In genomic region chr10:69439813-69440506, GRCh38 we compare ENCODE assay signal across 9 cellular contexts. TPM values are rescaled to one million over a fixed set of nuclear protein-coding genes. Genes with fewer than 3 reads are reported as not detected.
A peak's percentile ranks its signal among the peaks of the same experiment; 100 is the strongest.
DNase-seq lines count a peak whose midpoint lies in the region; ATAC-seq, FAIRE-seq and TF ChIP-seq lines count a peak whose summit lies in the region.
"Had no signal": no experiment of that assay in that cellular context is flagged by ENCODE, and none has a peak within 500 bp of the region (broad histone marks: within the 10 kb centered on the region; RNA-seq: fewer than 3 reads in every experiment).

No MANE protein-coding gene starts in this region.

- DNase-seq in NCI-H1417 (lab: John Stamatoyannopoulos, UW) (peak; percentile 11 to 61 (median 46)), NCI-H1417 treated with DMSO at 0.1 percent for 48 hours (lab: John Stamatoyannopoulos, UW) (no peak), NCI-H774 (lab: John Stamatoyannopoulos, UW) (peak; percentile 18), fibroblast of gingiva (ENCODE audit: low read depth) (peak; percentile 75), smooth muscle cell (lab: John Stamatoyannopoulos, UW; ENCODE audit: unreplicated experiment) (no peak), kidney (no peak), anterior cingulate cortex (lab: John Stamatoyannopoulos, UW) (no peak)
- DNase-seq: nephron progenitor cell had no signal

- intact Hi-C loops in kidney (cut with DNase I): no loop called here

- FAIRE-seq in kidney (lab: Jason Lieb, UNC): no peak

- 32% methylated on average over 5 of the region's 5 CpGs for WGBS in smooth muscle cell (ENCODE audit: low lambda C conversion rate)

- H3F3A ChIP-seq in smooth muscle cell (ENCODE audit: low read depth): peaks cover 9% of the 10 kb centered on the region

- no peak overlapping the region for H3K9ac ChIP-seq in smooth muscle cell (ENCODE audit: low read depth)
- H3K9ac ChIP-seq in kidney (ENCODE audit: low read length in 2 of 2): no peak overlapping the region

- TF ChIP-seq CTCF in smooth muscle cell (IDR thresholded peaks at IDR 0.05; ENCODE audit: borderline replicate concordance, insufficient read depth, poor library complexity, severe bottlenecking) (no peak), kidney (IDR thresholded peaks at IDR 0.05; ENCODE audit: borderline replicate concordance, extremely low read depth, insufficient read depth) (no peak)

- H3K79me2 ChIP-seq in smooth muscle cell (ENCODE audit: low read depth): no peaks in the 10 kb centered on the region

- H3K4me3 ChIP-seq in smooth muscle cell (no peak overlapping the region), kidney (ENCODE audit: low read length in 2 of 2) (no peak overlapping the region)

- no peaks in the 10 kb centered on the region for H3K9me3 ChIP-seq in smooth muscle cell (replicated peaks; ENCODE audit: low read depth)
- H3K9me3 ChIP-seq in kidney (ENCODE audit: control insufficient read depth in 1 of 2, low read length in 2 of 2): no peaks in the 10 kb centered on the region

- no peak overlapping the region for H2AFZ ChIP-seq in smooth muscle cell (ENCODE audit: low read depth)

- no peaks in the 10 kb centered on the region for H3K27me3 ChIP-seq in smooth muscle cell (ENCODE audit: low read depth)

- no peaks in the 10 kb centered on the region for H4K20me1 ChIP-seq in smooth muscle cell (ENCODE audit: low read depth)

- H3K36me3 ChIP-seq in smooth muscle cell (ENCODE audit: low read depth): no peaks in the 10 kb centered on the region
- H3K36me3 ChIP-seq in kidney (ENCODE audit: control insufficient read depth in 1 of 2, insufficient read depth in 2 of 2, low read length in 2 of 2): no peaks in the 10 kb centered on the region

- peak overlapping the region; percentile 85 for H3K27ac ChIP-seq in smooth muscle cell (ENCODE audit: low read depth)
- no peak overlapping the region for H3K27ac ChIP-seq in kidney (ENCODE audit: low read depth in 2 of 2, low read length in 2 of 2)

- H3K4me2 ChIP-seq in smooth muscle cell: peak overlapping the region; percentile 76

- no peak for ATAC-seq in HG02610 (IDR thresholded peaks at IDR 0.05; ENCODE audit: unreplicated experiment)

- H3K4me1 ChIP-seq in smooth muscle cell (ENCODE audit: low read depth) (peaks cover 17% of the 10 kb centered on the region), kidney (ENCODE audit: control insufficient read depth in 1 of 2, insufficient read depth in 1 of 2, low read depth in 1 of 2, low read length in 2 of 2) (peaks cover 10 to 11% of the 10 kb centered on the region in 2 donors)

RNA-seq across cellular contexts. Expression of gene TSPAN15, which starts 11.3 kb away (rescaled TPM):
- total RNA-seq in smooth muscle cell (113 and 145 TPM in 2 replicates), kidney (65.4 TPM)
- polyA plus RNA-seq in smooth muscle cell (144 and 249 TPM in 2 replicates), kidney (ENCODE audit: insufficient read depth, low read depth, low replicate concordance) (28.2 TPM)

RNA-seq across cellular contexts. Expression of gene TACR2, which starts 23.2 kb away (rescaled TPM):
- total RNA-seq in smooth muscle cell (not detected in 2 replicates), kidney (0.38 TPM)
- polyA plus RNA-seq in smooth muscle cell (0.13 and 0.43 TPM in 2 replicates), kidney (ENCODE audit: insufficient read depth, low read depth, low replicate concordance) (0.37 TPM)

Comparison
In these comparisons a context has a peak if more than half of its experiments do, and no peak if none do; other contexts are left out.
1. DNase-seq: peak in NCI-H1417 (3 of 3), NCI-H774 (single experiment) and fibroblast of gingiva (single experiment); none in NCI-H1417 treated with DMSO at 0.1 percent for 48 hours (single experiment), smooth muscle cell (single experiment), kidney (single experiment) and anterior cingulate cortex (0 of 58).